10 cellular contexts compared by ENCODE assay signal in the genomic region with DNA sequence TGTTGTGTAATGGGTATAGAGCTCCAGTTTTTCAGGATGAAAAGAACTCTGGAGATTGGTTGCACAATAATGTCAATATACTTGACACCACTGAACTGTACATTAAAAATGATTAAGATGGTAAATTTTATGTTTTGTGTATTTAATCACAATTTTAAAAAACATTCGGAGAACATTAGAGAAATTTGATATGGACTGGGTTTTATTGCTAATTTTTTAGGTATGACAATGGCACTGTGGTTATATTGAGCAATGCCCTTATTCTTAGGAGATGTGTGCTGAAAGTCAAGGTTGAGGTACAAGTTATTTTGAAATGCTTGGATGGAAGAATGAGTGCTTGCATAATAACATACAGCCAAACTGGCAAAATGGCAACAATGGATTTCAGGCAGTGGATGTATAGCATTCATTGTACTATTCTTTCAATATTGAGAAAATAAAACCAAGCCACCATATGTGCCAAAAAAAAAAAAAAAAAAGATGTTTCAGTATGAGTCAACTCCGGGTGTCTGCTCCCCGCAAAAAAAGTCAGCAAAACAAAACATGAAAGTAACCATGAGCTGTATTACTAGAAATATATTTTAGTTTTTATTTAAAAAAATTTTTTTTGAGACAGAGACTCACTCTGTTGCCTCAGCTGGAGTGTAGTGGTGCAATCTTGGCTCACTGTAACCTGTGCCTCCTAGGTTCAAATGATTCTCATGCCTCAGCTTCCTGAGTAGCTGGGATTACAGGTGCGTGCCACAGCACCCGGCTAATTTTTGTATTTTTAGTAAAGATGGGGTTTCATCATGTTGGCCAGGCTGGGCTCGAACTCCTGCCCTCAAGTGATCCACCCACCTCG. TPM values are rescaled to one million over a fixed set of nuclear protein-coding genes. Genes with fewer than 3 reads are reported as not detected.
DNase-seq lines count a peak whose midpoint lies in the region; ATAC-seq, FAIRE-seq and TF ChIP-seq lines count a peak whose summit lies in the region.
"Had no signal": no experiment of that assay in that cellular context is flagged by ENCODE, and none has a peak within 500 bp of the region (broad histone marks: within the 10 kb centered on the region; RNA-seq: fewer than 3 reads in every experiment).

No MANE protein-coding gene starts in this region.

- H3K36me3 Mint-ChIP-seq in naive thymus-derived CD4-positive, alpha-beta T cell = peaks cover 0 to 15% (median 0%) of the 10 kb centered on the region in 5 donors

- H3K9me3 ChIP-seq in naive thymus-derived CD4-positive, alpha-beta T cell (ENCODE audit: control insufficient read depth in 2 of 3, low read length in 3 of 3) = no peaks in the 10 kb centered on the region
- H3K9me3 ChIP-seq: left lung had no signal

- DNase-seq in activated CD4-positive, alpha-beta T cell treated with anti-CD3 and anti-CD28 coated beads for 48 hours = peak; percentile 24
- peak in 6 of 9 donors; percentile 11 to 63 (median 36) for DNase-seq in naive thymus-derived CD4-positive, alpha-beta T cell
- DNase-seq in NK-92 (lab: John Stamatoyannopoulos, UW; ENCODE audit: unreplicated experiment) (no peak), GM12892 (ENCODE audit: insufficient read length) (no peak), NCI-H1694 treated with DMSO at 0.1 percent for 48 hours (lab: John Stamatoyannopoulos, UW) (no peak)
- DNase-seq: left lung had no signal

- no peak for TF ChIP-seq POLR2A in GM12892 (IDR thresholded peaks at IDR 0.05; ENCODE audit: low read depth, low read length)

- no peaks in the 10 kb centered on the region for H3K27me3 ChIP-seq in naive thymus-derived CD4-positive, alpha-beta T cell (ENCODE audit: control insufficient read depth in 2 of 2, insufficient read depth in 2 of 2, low read length in 2 of 2)

- intact Hi-C loops in naive thymus-derived CD4-positive, alpha-beta T cell (cut with micrococcal nuclease) = loop anchor here in 1 of 2 donors (1.0 to 5.0 kb wide), 2 partner anchors 32 to 66 kb away; a partner anchor contains a TSS

- H3K4me1 ChIP-seq in naive thymus-derived CD4-positive, alpha-beta T cell (ENCODE audit: control insufficient read depth in 2 of 2, insufficient read depth in 2 of 2, low read length in 2 of 2) = no peaks in the 10 kb centered on the region

- POLR2A ChIA-PET in naive thymus-derived CD4-positive, alpha-beta T cell (lab: Charles Lee) = interaction anchor here (0.9 to 1.3 kb wide), 3 partner anchors 29 to 76 kb away, joined by 3 to 4 read pairs (median 3); no protein-coding TSS in a partner anchor

- FAIRE-seq in GM12892 (lab: Jason Lieb, UNC) = no peak
- FAIRE-seq: bronchial epithelial cell had no signal

- H3K9me3 Mint-ChIP-seq in naive thymus-derived CD4-positive, alpha-beta T cell = no peaks in the 10 kb centered on the region

- H3K27me3 Mint-ChIP-seq in naive thymus-derived CD4-positive, alpha-beta T cell = peaks cover 0 to 42% (median 22%) of the 10 kb centered on the region in 5 donors

- H3K36me3 ChIP-seq in naive thymus-derived CD4-positive, alpha-beta T cell (ENCODE audit: control insufficient read depth in 2 of 3, insufficient read depth in 3 of 3, low read length in 3 of 3) = no peaks in the 10 kb centered on the region
- H3K36me3 ChIP-seq: left lung had no signal

- peaks cover 6 to 73% (median 24%) of the 10 kb centered on the region in 7 donors for H3K4me1 Mint-ChIP-seq in naive thymus-derived CD4-positive, alpha-beta T cell

- H3K27ac ChIP-seq in naive thymus-derived CD4-positive, alpha-beta T cell (ENCODE audit: low read depth, low read length) = no peak overlapping the region
- H3K27ac ChIP-seq: left lung had no signal

- ATAC-seq in GM18511 (IDR thresholded peaks at IDR 0.05; ENCODE audit: unreplicated experiment) (peak; percentile 70), HG03060 (IDR thresholded peaks at IDR 0.05; ENCODE audit: low read depth, unreplicated experiment) (peak; percentile 47), GM18861 (IDR thresholded peaks at IDR 0.05; ENCODE audit: unreplicated experiment) (no peak)
- peak; percentile 80 for ATAC-seq in naive thymus-derived CD4-positive, alpha-beta T cell
- ATAC-seq: left lung had no signal

- peak overlapping the region in 5 of 9 donors; percentile 38 to 93 (median 66) for H3K27ac Mint-ChIP-seq in naive thymus-derived CD4-positive, alpha-beta T cell

- H3K4me3 ChIP-seq in naive thymus-derived CD4-positive, alpha-beta T cell (ENCODE audit: low read length) = no peak overlapping the region
- H3K4me3 ChIP-seq: left lung had no signal

- CTCF ChIA-PET in naive thymus-derived CD4-positive, alpha-beta T cell (lab: Charles Lee) = interaction anchor here (0.7 kb wide), 1 partner anchor 21 kb away, joined by 5 read pairs; no protein-coding TSS in a partner anchor

- peak overlapping the region in 3 of 10 donors; percentile 46 to 76 (median 51) for H3K4me3 Mint-ChIP-seq in naive thymus-derived CD4-positive, alpha-beta T cell

RNA-seq across cellular contexts. Expression of a gene that starts 19.8 kb away (rescaled TPM):
- total RNA-seq in naive thymus-derived CD4-positive, alpha-beta T cell = not detected
- polyA plus RNA-seq in naive thymus-derived CD4-positive, alpha-beta T cell = not detected
- polyA plus RNA-seq in GM12892 (2012; ENCODE audit: missing spikeins) = not detected
- total RNA-seq: bronchial epithelial cell, left lung had no signal

RNA-seq across cellular contexts. Expression of a gene that starts 33.9 kb away (rescaled TPM):
- total RNA-seq in naive thymus-derived CD4-positive, alpha-beta T cell = 10 to 100 TPM in 4 of 5 experiments, 1 to 10 TPM in 1; 3.4 to 46.9 (median 34.2) TPM
- polyA plus RNA-seq in naive thymus-derived CD4-positive, alpha-beta T cell = 10 to 100 TPM in 1 of 2 donors, 1 to 10 TPM in 1; 9.7 to 23.1 TPM
- 2.8 TPM for polyA plus RNA-seq in GM12892 (2012; ENCODE audit: missing spikeins)
- total RNA-seq: bronchial epithelial cell had no signal

Comparison
In these comparisons a context has a peak if more than half of its experiments do, and no peak if none do; other contexts are left out.
1. DNase-seq: peak in activated CD4-positive, alpha-beta T cell treated with anti-CD3 and anti-CD28 coated beads for 48 hours (single experiment) and naive thymus-derived CD4-positive, alpha-beta T cell (6 of 9); none in NK-92 (single experiment), GM12892 (single experiment) and NCI-H1694 treated with DMSO at 0.1 percent for 48 hours (single experiment).